22 cellular contexts compared by ENCODE assay signal in the genomic region with DNA sequence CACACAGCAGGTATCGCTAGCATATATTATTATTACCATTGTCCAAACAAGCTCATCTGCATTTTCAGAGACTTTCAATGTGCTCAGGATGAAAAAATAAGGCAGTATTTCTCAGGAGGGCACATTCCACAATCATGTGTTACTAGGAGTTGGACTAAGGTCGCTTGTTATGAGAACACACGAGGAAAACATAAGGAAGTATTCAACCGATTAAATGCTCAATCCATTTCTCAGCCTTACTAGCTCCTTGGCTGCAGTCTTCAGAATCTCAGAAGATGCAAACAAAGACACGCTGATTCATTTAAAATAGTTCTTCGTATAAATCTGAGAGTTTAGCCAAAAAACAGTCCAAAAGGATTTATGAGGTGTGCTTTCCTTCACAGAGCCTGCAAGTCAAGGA.
"Had no signal": no experiment of that assay in that cellular context is flagged by ENCODE, and none has a peak within 500 bp of the region (broad histone marks: within the 10 kb centered on the region; RNA-seq: fewer than 3 reads in every experiment).

No MANE protein-coding gene starts in this region.

- H3K27me3 Mint-ChIP-seq: activated naive CD8-positive, alpha-beta T cell treated with anti-CD3 and anti-CD28 coated beads, Interleukin-2, amount 50 U/mL, for 24 hours; central memory CD8-positive, alpha-beta T cell had no signal

- H3K9me3 Mint-ChIP-seq: activated naive CD4-positive, alpha-beta T cell treated with anti-CD3 and anti-CD28 coated beads, Interleukin-2, amount 10 ng/mL, durations not matched to agents 7 days and 5 days; activated naive CD8-positive, alpha-beta T cell treated with anti-CD3 and anti-CD28 coated beads, Interleukin-2, amount 50 U/mL, for 24 hours; central memory CD8-positive, alpha-beta T cell; neural crest cell had no signal

- H3K4me3 ChIP-seq: colonic mucosa, left lung, sigmoid colon, tibial artery had no signal

- H3K36me3 Mint-ChIP-seq: activated naive CD4-positive, alpha-beta T cell treated with anti-CD3 and anti-CD28 coated beads, Interleukin-2, amount 10 ng/mL, durations not matched to agents 7 days and 5 days had no signal

- H3K27ac Mint-ChIP-seq: activated naive CD4-positive, alpha-beta T cell treated with anti-CD3 and anti-CD28 coated beads, Interleukin-2, amount 10 ng/mL, durations not matched to agents 7 days and 5 days; activated naive CD8-positive, alpha-beta T cell treated with anti-CD3 and anti-CD28 coated beads, Interleukin-2, amount 50 U/mL, for 24 hours had no signal

- H3K36me3 ChIP-seq: colonic mucosa, left lung, WERI-Rb-1 had no signal

- H3K27ac ChIP-seq: colonic mucosa, tibial artery, WERI-Rb-1 had no signal

- H3K27me3 ChIP-seq: colonic mucosa, left lung, sigmoid colon, tibial artery had no signal

- H3K4me1 Mint-ChIP-seq: neural crest cell had no signal

- H3K9me3 ChIP-seq: colonic mucosa, left lung, sigmoid colon, tibial artery had no signal

- DNase-seq: activated CD4-positive, alpha-beta T cell treated with anti-CD3 and anti-CD28 coated beads for 1 hour; activated CD8-positive, alpha-beta memory T cell treated with anti-CD3 and anti-CD28 coated beads for 24 hours; activated CD8-positive, alpha-beta memory T cell treated with anti-CD3 and anti-CD28 coated beads, Interleukin-2, amount 50 U/mL, for 48 hours; activated effector memory CD4-positive, alpha-beta T cell treated with Interleukin-2 at 50 U/mL for 16 hours; activated naive CD4-positive, alpha-beta T cell treated with anti-CD3 and anti-CD28 coated beads, Interleukin-2, amount 10 ng/mL, durations not matched to agents 7 days and 5 days; activated naive CD8-positive, alpha-beta T cell treated with anti-CD3 and anti-CD28 coated beads, Interleukin-2, amount 50 U/mL, for 24 hours; activated T-cell treated with anti-CD3 and anti-CD28 coated beads, Interleukin-2, amount 50 U/mL, for 48 hours; aorta; colonic mucosa; erythroblast; foreskin melanocyte; hypothalamus; islet precursor cell; left lung; sigmoid colon; stimulated activated naive CD4-positive, alpha-beta T cell; substantia nigra; T-helper 2 cell; tibial artery; WERI-Rb-1 had no signal

- H3K4me3 Mint-ChIP-seq: activated naive CD4-positive, alpha-beta T cell treated with anti-CD3 and anti-CD28 coated beads, Interleukin-2, amount 10 ng/mL, durations not matched to agents 7 days and 5 days; activated naive CD8-positive, alpha-beta T cell treated with anti-CD3 and anti-CD28 coated beads, Interleukin-2, amount 50 U/mL, for 24 hours; neural crest cell had no signal
